Comparison of ENCODE assay signal across 9 cellular contexts in genomic region chr2:64277101-64277849, GRCh38.
A peak's percentile ranks its signal among the peaks of the same experiment; 100 is the strongest.
DNase-seq lines count a peak whose midpoint lies in the region; ATAC-seq and TF ChIP-seq lines count a peak whose summit lies in the region.
"Had no signal": no experiment of that assay in that cellular context is flagged by ENCODE, and none has a peak within 500 bp of the region (broad histone marks: within the 10 kb centered on the region; RNA-seq: fewer than 3 reads in every experiment).

No MANE protein-coding gene starts in this region.

- peak overlapping the region; percentile 92 for H3K27ac Mint-ChIP-seq in dendritic cell treated with granulocyte-macrophage colony-stimulating factor and Interleukin-4, amounts not matched to agents 40 ng/mL and 50 ng/mL, for 4 days
- H3K27ac Mint-ChIP-seq in natural killer cell treated with Interleukin-12 subunit alpha and Interleukin-12 subunit beta and Interleukin-15 and Interleukin-18, amount 100 ng/mL, for 72 hours, result no peak overlapping the region

- H3K27ac ChIP-seq in testis, result no peak overlapping the region

- TF ChIP-seq CTCF in testis (IDR thresholded peaks at IDR 0.05), result no peak

- DNase-seq in COLO829 (ENCODE audit: low spot score) (peak; percentile 80), NAMALWA (ENCODE audit: low spot score) (peak; percentile 38), EL (no peak), testis (no peak)
- DNase-seq in natural killer cell treated with Interleukin-12 subunit alpha and Interleukin-12 subunit beta and Interleukin-15 and Interleukin-18, amount 100 ng/mL, for 72 hours (ENCODE audit: low spot score), result no peak
- DNase-seq: aorta had no signal

- no peaks in the 10 kb centered on the region for H3K27me3 ChIP-seq in testis

- no peaks in the 10 kb centered on the region for H3K36me3 ChIP-seq in testis (ENCODE audit: low read depth, missing control alignments)

- H3K27me3 Mint-ChIP-seq in dendritic cell treated with granulocyte-macrophage colony-stimulating factor and Interleukin-4, amounts not matched to agents 40 ng/mL and 50 ng/mL, for 4 days, result no peaks in the 10 kb centered on the region
- no peaks in the 10 kb centered on the region for H3K27me3 Mint-ChIP-seq in natural killer cell treated with Interleukin-12 subunit alpha and Interleukin-12 subunit beta and Interleukin-15 and Interleukin-18, amount 100 ng/mL, for 72 hours

- ATAC-seq in natural killer cell treated with Interleukin-12 subunit alpha and Interleukin-12 subunit beta and Interleukin-15 and Interleukin-18, amount 100 ng/mL, for 72 hours, result peak; percentile 65 to 67
- ATAC-seq in HG02571 (IDR thresholded peaks at IDR 0.05; ENCODE audit: unreplicated experiment) (no peak), HG02759 (IDR thresholded peaks at IDR 0.05; ENCODE audit: unreplicated experiment) (no peak)

- H3K4me3 Mint-ChIP-seq in dendritic cell treated with granulocyte-macrophage colony-stimulating factor and Interleukin-4, amounts not matched to agents 40 ng/mL and 50 ng/mL, for 4 days, result peak overlapping the region; percentile 50
- no peak overlapping the region for H3K4me3 Mint-ChIP-seq in natural killer cell treated with Interleukin-12 subunit alpha and Interleukin-12 subunit beta and Interleukin-15 and Interleukin-18, amount 100 ng/mL, for 72 hours

- no peaks in the 10 kb centered on the region for H3K36me3 Mint-ChIP-seq in dendritic cell treated with granulocyte-macrophage colony-stimulating factor and Interleukin-4, amounts not matched to agents 40 ng/mL and 50 ng/mL, for 4 days (ENCODE audit: low read depth)
- no peaks in the 10 kb centered on the region for H3K36me3 Mint-ChIP-seq in natural killer cell treated with Interleukin-12 subunit alpha and Interleukin-12 subunit beta and Interleukin-15 and Interleukin-18, amount 100 ng/mL, for 72 hours

- WGBS in testis, 2 donors, result 83 to 86% methylated on average over 9 of the region's 9 CpGs

- no peaks in the 10 kb centered on the region for H3K9me3 ChIP-seq in testis

- peaks cover 58% of the 10 kb centered on the region for H3K4me1 Mint-ChIP-seq in dendritic cell treated with granulocyte-macrophage colony-stimulating factor and Interleukin-4, amounts not matched to agents 40 ng/mL and 50 ng/mL, for 4 days (ENCODE audit: low read depth)
- peaks cover 19 to 21% of the 10 kb centered on the region in 2 donors for H3K4me1 Mint-ChIP-seq in natural killer cell treated with Interleukin-12 subunit alpha and Interleukin-12 subunit beta and Interleukin-15 and Interleukin-18, amount 100 ng/mL, for 72 hours (ENCODE audit: low read depth in 2 of 2)

- H3K4me3 ChIP-seq in testis, result no peak overlapping the region

- TF ChIP-seq POLR2A in testis (IDR thresholded peaks at IDR 0.05), result no peak

- intact Hi-C loops in dendritic cell treated with granulocyte-macrophage colony-stimulating factor and Interleukin-4, amounts not matched to agents 40 ng/mL and 50 ng/mL, for 4 days (cut with micrococcal nuclease), result loop anchor here (1.0 to 5.0 kb wide), 3 partner anchors 16 to 133 kb away; partner anchors contain the start of gene PELI1
- intact Hi-C loops in testis (cut with DNase I; ENCODE audit: low total_unique reads), result no loop called here

- peaks cover 21% of the 10 kb centered on the region for H3K4me1 ChIP-seq in testis

- no peaks in the 10 kb centered on the region for H3K9me3 Mint-ChIP-seq in dendritic cell treated with granulocyte-macrophage colony-stimulating factor and Interleukin-4, amounts not matched to agents 40 ng/mL and 50 ng/mL, for 4 days
- H3K9me3 Mint-ChIP-seq in natural killer cell treated with Interleukin-12 subunit alpha and Interleukin-12 subunit beta and Interleukin-15 and Interleukin-18, amount 100 ng/mL, for 72 hours, result no peaks in the 10 kb centered on the region

Comparison
In these comparisons a context has a peak if more than half of its experiments do, and no peak if none do; other contexts are left out.
1. DNase-seq: peak in COLO829 (single experiment) and NAMALWA (single experiment); none in natural killer cell treated with Interleukin-12 subunit alpha and Interleukin-12 subunit beta and Interleukin-15 and Interleukin-18, amount 100 ng/mL, for 72 hours (single experiment), EL (single experiment) and testis (single experiment).
2. ATAC-seq: peak in natural killer cell treated with Interleukin-12 subunit alpha and Interleukin-12 subunit beta and Interleukin-15 and Interleukin-18, amount 100 ng/mL, for 72 hours (2 of 2); none in HG02571 (single experiment) and HG02759 (single experiment).